1 cellular context compared by ENCODE assay signal in the genomic region with DNA sequence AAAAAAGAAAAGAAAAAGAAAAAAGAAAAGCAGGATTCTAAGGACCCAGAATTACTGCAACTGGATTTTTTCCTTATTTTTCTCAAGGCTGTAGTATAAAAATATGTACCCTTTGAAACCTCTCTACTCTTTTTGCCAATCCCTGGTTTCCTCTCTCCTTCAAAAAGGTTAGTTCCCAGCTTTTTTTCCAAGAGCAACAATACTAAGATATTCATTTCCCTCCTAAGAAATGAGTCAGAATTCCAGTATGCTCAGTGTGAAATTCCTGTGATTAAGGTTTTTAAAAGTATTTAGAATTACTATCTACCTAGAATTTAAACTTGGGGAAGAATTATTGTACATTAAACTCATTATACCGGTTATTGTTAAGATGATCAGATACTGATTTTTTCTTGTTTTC.
TF ChIP-seq lines count a peak whose summit lies in the region.

No MANE protein-coding gene starts in this region.

TF ChIP-seq in A549, 52 proteins besides CTCF, POLR2A, EP300 and RAD21:
- TF ChIP-seq HDAC2 (IDR thresholded peaks at IDR 0.05) = no peak
- TF ChIP-seq RNF2 (IDR thresholded peaks at IDR 0.05; ENCODE audit: borderline replicate concordance, low read depth) = no peak
- TF ChIP-seq BHLHE40 (IDR thresholded peaks at IDR 0.05; ENCODE audit: low read depth, low read length) = no peak
- no peak for TF ChIP-seq RARB (CRISPR knock-in tag; IDR thresholded peaks at IDR 0.05)
- TF ChIP-seq KDM5A (IDR thresholded peaks at IDR 0.05) = no peak
- TF ChIP-seq EHF (CRISPR knock-in tag; IDR thresholded peaks at IDR 0.05) = no peak
- no peak for TF ChIP-seq SREBF2 (IDR thresholded peaks at IDR 0.05)
- TF ChIP-seq, protein P1, sequence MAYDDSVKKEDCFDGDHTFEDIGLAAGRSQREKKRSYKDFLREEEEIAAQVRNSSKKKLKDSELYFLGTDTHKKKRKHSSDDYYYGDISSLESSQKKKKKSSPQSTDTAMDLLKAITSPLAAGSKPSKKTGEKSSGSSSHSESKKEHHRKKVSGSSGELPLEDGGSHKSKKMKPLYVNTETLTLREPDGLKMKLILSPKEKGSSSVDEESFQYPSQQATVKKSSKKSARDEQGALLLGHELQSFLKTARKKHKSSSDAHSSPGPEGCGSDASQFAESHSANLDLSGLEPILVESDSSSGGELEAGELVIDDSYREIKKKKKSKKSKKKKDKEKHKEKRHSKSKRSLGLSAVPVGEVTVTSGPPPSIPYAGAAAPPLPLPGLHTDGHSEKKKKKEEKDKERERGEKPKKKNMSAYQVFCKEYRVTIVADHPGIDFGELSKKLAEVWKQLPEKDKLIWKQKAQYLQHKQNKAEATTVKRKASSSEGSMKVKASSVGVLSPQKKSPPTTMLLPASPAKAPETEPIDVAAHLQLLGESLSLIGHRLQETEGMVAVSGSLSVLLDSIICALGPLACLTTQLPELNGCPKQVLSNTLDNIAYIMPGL (CRISPR knock-in tag; IDR thresholded peaks at IDR 0.05; ENCODE audit: borderline replicate concordance) = no peak
- TF ChIP-seq ZNF302 (CRISPR knock-in tag; IDR thresholded peaks at IDR 0.05) = no peak
- TF ChIP-seq SMC3 (IDR thresholded peaks at IDR 0.05) = no peak
- TF ChIP-seq JUNB (IDR thresholded peaks at IDR 0.05) = no peak
- TF ChIP-seq, protein P2, sequence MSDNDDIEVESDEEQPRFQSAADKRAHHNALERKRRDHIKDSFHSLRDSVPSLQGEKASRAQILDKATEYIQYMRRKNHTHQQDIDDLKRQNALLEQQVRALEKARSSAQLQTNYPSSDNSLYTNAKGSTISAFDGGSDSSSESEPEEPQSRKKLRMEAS (IDR thresholded peaks at IDR 0.05) = no peak
- TF ChIP-seq MAFK (IDR thresholded peaks at IDR 0.05; ENCODE audit: partially characterized antibody) = no peak
- no peak for TF ChIP-seq HEYL (CRISPR knock-in tag; IDR thresholded peaks at IDR 0.05)
- TF ChIP-seq, protein P3, sequence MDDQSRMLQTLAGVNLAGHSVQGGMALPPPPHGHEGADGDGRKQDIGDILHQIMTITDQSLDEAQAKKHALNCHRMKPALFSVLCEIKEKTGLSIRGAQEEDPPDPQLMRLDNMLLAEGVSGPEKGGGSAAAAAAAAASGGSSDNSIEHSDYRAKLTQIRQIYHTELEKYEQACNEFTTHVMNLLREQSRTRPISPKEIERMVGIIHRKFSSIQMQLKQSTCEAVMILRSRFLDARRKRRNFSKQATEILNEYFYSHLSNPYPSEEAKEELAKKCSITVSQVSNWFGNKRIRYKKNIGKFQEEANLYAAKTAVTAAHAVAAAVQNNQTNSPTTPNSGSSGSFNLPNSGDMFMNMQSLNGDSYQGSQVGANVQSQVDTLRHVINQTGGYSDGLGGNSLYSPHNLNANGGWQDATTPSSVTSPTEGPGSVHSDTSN (IDR thresholded peaks at IDR 0.05) = no peak
- TF ChIP-seq KDM1A (IDR thresholded peaks at IDR 0.05; ENCODE audit: low read depth) = no peak
- no peak for TF ChIP-seq BCL3 (IDR thresholded peaks at IDR 0.05)
